Comparison of ENCODE assay signal across 8 cellular contexts in genomic region chr15:66505818-66506217, GRCh38. TPM values are rescaled to one million over a fixed set of nuclear protein-coding genes. Genes with fewer than 3 reads are reported as not detected.
A peak's percentile ranks its signal among the peaks of the same experiment; 100 is the strongest.
DNase-seq lines count a peak whose midpoint lies in the region; ATAC-seq lines count a peak whose summit lies in the region.

No MANE protein-coding gene starts in this region.

- H3K27me3 ChIP-seq in iPS-20b (ENCODE audit: insufficient read depth, low read length) = no peaks in the 10 kb centered on the region

- H3K36me3 Mint-ChIP-seq in T-helper 1 cell treated with Interleukin-12 subunit alpha and Interleukin-12 subunit beta and Interleukin-4 antibody, amounts not matched to agents 30 μg/mL and 1 μg/mL, for 36 hours (ENCODE audit: low read depth) = peaks cover 38% of the 10 kb centered on the region
- peaks cover 51% of the 10 kb centered on the region for H3K36me3 Mint-ChIP-seq in activated T-helper 2 cell treated with anti-CD3 and anti-CD28 coated beads, Interferon-gamma antibody, Interleukin-2, Interleukin-4, amounts not matched to agents 10 μg/mL and 5 μg/mL and 100 μg/mL, durations not matched to agents 14 hours and 24 hours and 36 hours (ENCODE audit: low read depth)

- H3K27me3 Mint-ChIP-seq in T-helper 1 cell treated with Interleukin-12 subunit alpha and Interleukin-12 subunit beta and Interleukin-4 antibody, amounts not matched to agents 30 μg/mL and 1 μg/mL, for 36 hours (ENCODE audit: low read depth) = no peaks in the 10 kb centered on the region
- H3K27me3 Mint-ChIP-seq in activated T-helper 2 cell treated with anti-CD3 and anti-CD28 coated beads, Interferon-gamma antibody, Interleukin-2, Interleukin-4, amounts not matched to agents 10 μg/mL and 5 μg/mL and 100 μg/mL, durations not matched to agents 14 hours and 24 hours and 36 hours (ENCODE audit: low read depth) = no peaks in the 10 kb centered on the region
- H3K27me3 Mint-ChIP-seq in stimulated activated naive CD8-positive, alpha-beta T cell treated with anti-CD3 and anti-CD28 coated beads, Interleukin-15, amount 100 ng/mL, for 72 hours = no peaks in the 10 kb centered on the region

- peak overlapping the region; percentile 99 for H3K27ac Mint-ChIP-seq in T-helper 1 cell treated with Interleukin-12 subunit alpha and Interleukin-12 subunit beta and Interleukin-4 antibody, amounts not matched to agents 30 μg/mL and 1 μg/mL, for 36 hours
- H3K27ac Mint-ChIP-seq in activated T-helper 2 cell treated with anti-CD3 and anti-CD28 coated beads, Interferon-gamma antibody, Interleukin-2, Interleukin-4, amounts not matched to agents 10 μg/mL and 5 μg/mL and 100 μg/mL, durations not matched to agents 14 hours and 24 hours and 36 hours = peak overlapping the region; percentile 99
- H3K27ac Mint-ChIP-seq in stimulated activated naive CD8-positive, alpha-beta T cell treated with anti-CD3 and anti-CD28 coated beads, Interleukin-15, amount 100 ng/mL, for 72 hours = peak overlapping the region; percentile 99 to 100

- peak overlapping the region; percentile 85 for H3K4me3 ChIP-seq in iPS-20b (ENCODE audit: low read length)

- peaks cover 47% of the 10 kb centered on the region for H3K36me3 ChIP-seq in iPS-20b (ENCODE audit: insufficient read depth, low read depth, low read length)

- H3K9me3 ChIP-seq in iPS-20b (ENCODE audit: insufficient read depth, low read depth, low read length) = no peaks in the 10 kb centered on the region

- H3K4me3 Mint-ChIP-seq in T-helper 1 cell treated with Interleukin-12 subunit alpha and Interleukin-12 subunit beta and Interleukin-4 antibody, amounts not matched to agents 30 μg/mL and 1 μg/mL, for 36 hours = peak overlapping the region; percentile 100
- peak overlapping the region; percentile 100 for H3K4me3 Mint-ChIP-seq in activated T-helper 2 cell treated with anti-CD3 and anti-CD28 coated beads, Interferon-gamma antibody, Interleukin-2, Interleukin-4, amounts not matched to agents 10 μg/mL and 5 μg/mL and 100 μg/mL, durations not matched to agents 14 hours and 24 hours and 36 hours (ENCODE audit: low read depth)
- H3K4me3 Mint-ChIP-seq in stimulated activated naive CD8-positive, alpha-beta T cell treated with anti-CD3 and anti-CD28 coated beads, Interleukin-15, amount 100 ng/mL, for 72 hours = peak overlapping the region; percentile 92 to 96

- ATAC-seq in stimulated activated naive CD8-positive, alpha-beta T cell treated with anti-CD3 and anti-CD28 coated beads, Interleukin-15, amount 100 ng/mL, for 72 hours = no peak
- ATAC-seq in HG03196 (IDR thresholded peaks at IDR 0.05; ENCODE audit: unreplicated experiment) = no peak

- H3K9me3 Mint-ChIP-seq in T-helper 1 cell treated with Interleukin-12 subunit alpha and Interleukin-12 subunit beta and Interleukin-4 antibody, amounts not matched to agents 30 μg/mL and 1 μg/mL, for 36 hours = no peaks in the 10 kb centered on the region
- H3K9me3 Mint-ChIP-seq in activated T-helper 2 cell treated with anti-CD3 and anti-CD28 coated beads, Interferon-gamma antibody, Interleukin-2, Interleukin-4, amounts not matched to agents 10 μg/mL and 5 μg/mL and 100 μg/mL, durations not matched to agents 14 hours and 24 hours and 36 hours = no peaks in the 10 kb centered on the region
- no peaks in the 10 kb centered on the region for H3K9me3 Mint-ChIP-seq in stimulated activated naive CD8-positive, alpha-beta T cell treated with anti-CD3 and anti-CD28 coated beads, Interleukin-15, amount 100 ng/mL, for 72 hours

- peak overlapping the region; percentile 99 for H3K9ac ChIP-seq in iPS-20b (ENCODE audit: low read depth, low read length)

- no peak for DNase-seq in T-helper 1 cell
- no peak for DNase-seq in activated T-helper 2 cell treated with anti-CD3 and anti-CD28 coated beads, Interferon-gamma antibody, Interleukin-2, Interleukin-4, amounts not matched to agents 10 μg/mL and 5 μg/mL and 100 μg/mL, durations not matched to agents 14 hours and 24 hours and 36 hours (ENCODE audit: low spot score)
- no peak for DNase-seq in stimulated activated naive CD8-positive, alpha-beta T cell treated with anti-CD3 and anti-CD28 coated beads, Interleukin-15, amount 100 ng/mL, for 72 hours
- no peak for DNase-seq in inferior parietal cortex (ENCODE audit: extremely low spot score)
- DNase-seq in NCI-H1092 treated with DMSO at 0.1 percent for 48 hours (lab: John Stamatoyannopoulos, UW) = no peak

- no peaks in the 10 kb centered on the region for H3K4me1 ChIP-seq in iPS-20b (ENCODE audit: insufficient read depth, low read length)

- peaks cover 33% of the 10 kb centered on the region for H3K4me1 Mint-ChIP-seq in T-helper 1 cell treated with Interleukin-12 subunit alpha and Interleukin-12 subunit beta and Interleukin-4 antibody, amounts not matched to agents 30 μg/mL and 1 μg/mL, for 36 hours (ENCODE audit: low read depth)
- peaks cover 42% of the 10 kb centered on the region for H3K4me1 Mint-ChIP-seq in activated T-helper 2 cell treated with anti-CD3 and anti-CD28 coated beads, Interferon-gamma antibody, Interleukin-2, Interleukin-4, amounts not matched to agents 10 μg/mL and 5 μg/mL and 100 μg/mL, durations not matched to agents 14 hours and 24 hours and 36 hours (ENCODE audit: low read depth)
- H3K4me1 Mint-ChIP-seq in stimulated activated naive CD8-positive, alpha-beta T cell treated with anti-CD3 and anti-CD28 coated beads, Interleukin-15, amount 100 ng/mL, for 72 hours = peaks cover 51% of the 10 kb centered on the region

- intact Hi-C loops in activated T-helper 2 cell treated with anti-CD3 and anti-CD28 coated beads, Interferon-gamma antibody, Interleukin-2, Interleukin-4, amounts not matched to agents 10 μg/mL and 5 μg/mL and 100 μg/mL, durations not matched to agents 14 hours and 24 hours and 36 hours (cut with micrococcal nuclease) = no loop called here

- H3K27ac ChIP-seq in iPS-20b (ENCODE audit: low read length) = no peak overlapping the region

RNA-seq across cellular contexts. Expression of gene ZWILCH, which starts 0.7 kb away (rescaled TPM):
- 33.0 and 34.5 TPM in 2 replicates for total RNA-seq in activated T-helper 2 cell treated with anti-CD3 and anti-CD28 coated beads, Interferon-gamma antibody, Interleukin-2, Interleukin-4, amounts not matched to agents 10 μg/mL and 5 μg/mL and 100 μg/mL, durations not matched to agents 14 hours and 24 hours and 36 hours

RNA-seq across cellular contexts. Expression of gene RPL4, which starts 1.2 kb away (rescaled TPM):
- total RNA-seq in activated T-helper 2 cell treated with anti-CD3 and anti-CD28 coated beads, Interferon-gamma antibody, Interleukin-2, Interleukin-4, amounts not matched to agents 10 μg/mL and 5 μg/mL and 100 μg/mL, durations not matched to agents 14 hours and 24 hours and 36 hours = 3,297 and 3,363 TPM in 2 replicates

RNA-seq across cellular contexts. Expression of gene SNAPC5, which starts 8.3 kb away (rescaled TPM):
- total RNA-seq in activated T-helper 2 cell treated with anti-CD3 and anti-CD28 coated beads, Interferon-gamma antibody, Interleukin-2, Interleukin-4, amounts not matched to agents 10 μg/mL and 5 μg/mL and 100 μg/mL, durations not matched to agents 14 hours and 24 hours and 36 hours = 23.2 and 23.9 TPM in 2 replicates

RNA-seq across cellular contexts. Expression of gene LCTL, which starts 60.0 kb away (rescaled TPM):
- total RNA-seq in activated T-helper 2 cell treated with anti-CD3 and anti-CD28 coated beads, Interferon-gamma antibody, Interleukin-2, Interleukin-4, amounts not matched to agents 10 μg/mL and 5 μg/mL and 100 μg/mL, durations not matched to agents 14 hours and 24 hours and 36 hours = not detected in 2 replicates
